Comparison of ENCODE assay signal across 8 cellular contexts in genomic region chr17:81165246-81166032, GRCh38. TPM values are rescaled to one million over a fixed set of nuclear protein-coding genes. Genes with fewer than 3 reads are reported as not detected.
DNase-seq lines count a peak whose midpoint lies in the region; ATAC-seq and TF ChIP-seq lines count a peak whose summit lies in the region.

TSS of gene PVALEF (plus strand) at chr17:81165507. CDS start at chr17:81181227, 15,720 bp downstream.

- POLR2A ChIA-PET in CD8-positive, alpha-beta memory T cell (lab: Charles Lee): no interaction called here

- H3K27ac ChIP-seq in CD8-positive, alpha-beta memory T cell (ENCODE audit: low read depth, low read length): no peak within 1 kb of the TSS
- H3K27ac ChIP-seq in right cardiac atrium (ENCODE audit: low read length) (no peak within 1 kb of the TSS), prostate gland (peak within 1 kb of the TSS in 1 of 2 donors; percentile 17)

- peaks cover 9% of the 10 kb centered on the region for H3K27me3 ChIP-seq in CD8-positive, alpha-beta memory T cell (ENCODE audit: insufficient read depth, low read length, poor library complexity, severe bottlenecking)
- no peaks in the 10 kb centered on the region for H3K27me3 ChIP-seq in right cardiac atrium (ENCODE audit: control insufficient read depth, insufficient read depth)
- H3K27me3 ChIP-seq in prostate gland (replicated peaks; ENCODE audit: insufficient read depth): no peaks in the 10 kb centered on the region

- peaks cover 0 to 6% (median 1%) of the 10 kb centered on the region in 3 donors for H3K4me1 Mint-ChIP-seq in CD8-positive, alpha-beta memory T cell

- H3K9me3 Mint-ChIP-seq in CD8-positive, alpha-beta memory T cell: no peaks in the 10 kb centered on the region
- no peaks in the 10 kb centered on the region for H3K9me3 Mint-ChIP-seq in activated naive CD4-positive, alpha-beta T cell treated with anti-CD3 and anti-CD28 coated beads, Interleukin-2, amount 50 U/mL, for 72 hours

- H3K4me1 ChIP-seq in CD8-positive, alpha-beta memory T cell (ENCODE audit: insufficient read depth, low read length): no peaks in the 10 kb centered on the region
- no peaks in the 10 kb centered on the region for H3K4me1 ChIP-seq in right cardiac atrium (ENCODE audit: control insufficient read depth, insufficient read depth, low read length)
- H3K4me1 ChIP-seq in prostate gland (replicated peaks): peaks cover 10% of the 10 kb centered on the region

- peak within 1 kb of the TSS in 4 of 7 donors; percentile 29 to 44 (median 32) for H3K4me3 Mint-ChIP-seq in CD8-positive, alpha-beta memory T cell

- no peaks in the 10 kb centered on the region for H3K36me3 ChIP-seq in CD8-positive, alpha-beta memory T cell (ENCODE audit: insufficient read depth, low read length)
- H3K36me3 ChIP-seq in prostate gland: no peaks in the 10 kb centered on the region

- H3K36me3 Mint-ChIP-seq in CD8-positive, alpha-beta memory T cell: no peaks in the 10 kb centered on the region
- no peaks in the 10 kb centered on the region for H3K36me3 Mint-ChIP-seq in activated naive CD4-positive, alpha-beta T cell treated with anti-CD3 and anti-CD28 coated beads, Interleukin-2, amount 50 U/mL, for 72 hours

- no peak for DNase-seq in CD8-positive, alpha-beta memory T cell
- DNase-seq in right cardiac atrium (peak in 2 of 3 donors; percentile 13 to 60), prostate gland (ENCODE audit: low spot score) (no peak), mesenteric fat pad (ENCODE audit: low spot score) (no peak), NCI-H1436 treated with DMSO at 0.1 percent for 48 hours (lab: John Stamatoyannopoulos, UW) (no peak)
- DNase-seq in activated naive CD4-positive, alpha-beta T cell treated with anti-CD3 and anti-CD28 coated beads, Interleukin-2, amount 50 U/mL, for 72 hours (ENCODE audit: low spot score in 2 of 2): no peak
- DNase-seq in stimulated activated CD4-positive, alpha-beta T cell treated with anti-CD3 and anti-CD28 coated beads, Interleukin-15, amount 100 ng/mL, for 24 hours: no peak

- CTCF ChIA-PET in CD8-positive, alpha-beta memory T cell (lab: Charles Lee): no interaction called here

- no peak for TF ChIP-seq CTCF in prostate gland (IDR thresholded peaks at IDR 0.05)

- WGBS in right cardiac atrium: 22% methylated on average over 46 of the region's 46 CpGs
- 14% methylated on average over 32 of the region's 46 CpGs for WGBS in prostate gland

- ATAC-seq in SK-N-SH treated with all-trans-retinoic acid at 6 μM for 48 hours: peak; percentile 45
- ATAC-seq in right cardiac atrium: peak; percentile 3 to 9
- no peak for ATAC-seq in activated naive CD4-positive, alpha-beta T cell treated with anti-CD3 and anti-CD28 coated beads, Interleukin-2, amount 50 U/mL, for 72 hours

- intact Hi-C loops in right cardiac atrium (cut with DNase I): no loop called here
- intact Hi-C loops in prostate gland (cut with DNase I): no loop called here

- peaks cover 17 to 32% of the 10 kb centered on the region in 2 donors for H3K27me3 Mint-ChIP-seq in CD8-positive, alpha-beta memory T cell

- no peak within 1 kb of the TSS for H3K27ac Mint-ChIP-seq in CD8-positive, alpha-beta memory T cell
- H3K27ac Mint-ChIP-seq in activated naive CD4-positive, alpha-beta T cell treated with anti-CD3 and anti-CD28 coated beads, Interleukin-2, amount 50 U/mL, for 72 hours: no peak within 1 kb of the TSS

- no peak within 1 kb of the TSS for H3K4me3 ChIP-seq in CD8-positive, alpha-beta memory T cell (ENCODE audit: low read length)
- peak within 1 kb of the TSS; percentile 59 for H3K4me3 ChIP-seq in right cardiac atrium (ENCODE audit: low read length)
- H3K4me3 ChIP-seq in prostate gland: peak within 1 kb of the TSS; percentile 28 to 41

- no peaks in the 10 kb centered on the region for H3K9me3 ChIP-seq in CD8-positive, alpha-beta memory T cell (ENCODE audit: low read length)
- H3K9me3 ChIP-seq in right cardiac atrium (ENCODE audit: control insufficient read depth, low read length) (no peaks in the 10 kb centered on the region), prostate gland (no peaks in the 10 kb centered on the region)

- TF ChIP-seq POLR2A in prostate gland (IDR thresholded peaks at IDR 0.05): no peak

TF ChIP-seq in SK-N-SH treated with all-trans-retinoic acid at 6 μM for 48 hours, 23 proteins besides CTCF, POLR2A, EP300 and RAD21:
- TF ChIP-seq ZNF70 (CRISPR knock-in tag; IDR thresholded peaks at IDR 0.05) (peak; percentile 80), ZNF8 (CRISPR knock-in tag; IDR thresholded peaks at IDR 0.05) (no peak)

RNA-seq across cellular contexts. Expression of gene PVALEF, which starts in this region (rescaled TPM):
- total RNA-seq in CD8-positive, alpha-beta memory T cell: not detected
- not detected for polyA plus RNA-seq in CD8-positive, alpha-beta memory T cell
- total RNA-seq in right cardiac atrium (not detected), prostate gland (not detected), mesenteric fat pad (not detected)
- not detected for polyA plus RNA-seq in right cardiac atrium
- total RNA-seq in activated naive CD4-positive, alpha-beta T cell treated with anti-CD3 and anti-CD28 coated beads, Interleukin-2, amount 50 U/mL, for 72 hours: not detected

Comparison
In these comparisons a context has a peak if more than half of its experiments do, and no peak if none do; other contexts are left out.
1. Peak in DNase-seq, ATAC-seq and H3K4me3 ChIP-seq in right cardiac atrium; RNA of the gene not detected or under 1 TPM.